In the genomic region with DNA sequence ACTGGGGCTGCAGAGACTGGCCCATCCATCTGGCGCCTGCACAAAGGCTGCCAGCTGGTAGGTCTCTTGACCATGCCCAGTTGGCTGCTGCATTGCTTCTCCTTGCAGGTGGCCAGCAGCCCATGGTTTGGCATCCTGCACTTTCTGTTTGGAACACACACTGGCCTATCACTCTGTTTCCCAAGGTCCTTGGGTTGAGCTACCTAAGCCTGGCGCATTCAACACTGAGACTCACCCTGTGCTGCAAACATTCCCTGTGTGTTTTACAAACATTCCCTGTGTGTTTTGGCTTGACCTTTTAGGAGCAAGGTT, we compare ENCODE assay signal across 12 cellular contexts. TPM values are rescaled to one million over a fixed set of nuclear protein-coding genes. Genes with fewer than 3 reads are reported as not detected.
A peak's percentile ranks its signal among the peaks of the same experiment; 100 is the strongest.
DNase-seq lines count a peak whose midpoint lies in the region; ATAC-seq and TF ChIP-seq lines count a peak whose summit lies in the region.
"Had no signal": no experiment of that assay in that cellular context is flagged by ENCODE, and none has a peak within 500 bp of the region (broad histone marks: within the 10 kb centered on the region; RNA-seq: fewer than 3 reads in every experiment).

No MANE protein-coding gene starts in this region.

- H3K9me3 ChIP-seq in right lobe of liver: no peaks in the 10 kb centered on the region

- POLR2A ChIA-PET in activated CD4-positive, alpha-beta memory T cell treated with anti-CD3 and anti-CD28 coated beads, Interleukin-2, amount 10 ng/mL, durations not matched to agents 7 days and 5 days (lab: Charles Lee): interaction anchor here (0.6 to 2.1 kb wide), 2 partner anchors 42 to 135 kb away, joined by 3 to 9 read pairs; no protein-coding TSS in a partner anchor
- POLR2A ChIA-PET in activated CD4-positive, alpha-beta memory T cell treated with anti-CD3 and anti-CD28 coated beads for 36 hours (lab: Charles Lee): no interaction called here
- POLR2A ChIA-PET in MCF 10A (lab: Yijun Ruan, JAX): interaction anchor here (1.2 to 9.0 kb wide), 9 partner anchors 8 to 43 kb away, joined by 4 to 84 read pairs (median 37); no protein-coding TSS in a partner anchor

- TF ChIP-seq CTCF in MCF 10A (IDR thresholded peaks at IDR 0.05; ENCODE audit: unreplicated experiment) (no peak), right lobe of liver (IDR thresholded peaks at IDR 0.05) (no peak), type B pancreatic cell (conservative IDR thresholded peaks at IDR 0.05) (no peak)

- no peak for TF ChIP-seq POLR2A in right lobe of liver (IDR thresholded peaks at IDR 0.05)

- no peaks in the 10 kb centered on the region for H3K27me3 Mint-ChIP-seq in activated CD4-positive, alpha-beta memory T cell treated with anti-CD3 and anti-CD28 coated beads, Interleukin-2, amount 10 ng/mL, durations not matched to agents 7 days and 5 days
- H3K27me3 Mint-ChIP-seq in activated CD4-positive, alpha-beta memory T cell treated with anti-CD3 and anti-CD28 coated beads for 36 hours: no peaks in the 10 kb centered on the region
- H3K27me3 Mint-ChIP-seq in MCF 10A (ENCODE audit: insufficient read depth, unreplicated experiment): no peaks in the 10 kb centered on the region
- no peaks in the 10 kb centered on the region for H3K27me3 Mint-ChIP-seq in type B pancreatic cell

- intact Hi-C loops in activated CD4-positive, alpha-beta memory T cell treated with anti-CD3 and anti-CD28 coated beads for 36 hours (cut with micrococcal nuclease): no loop called here
- intact Hi-C loops in MCF 10A (cut with micrococcal nuclease): loop anchor here (5.0 kb wide), 1 partner anchor 44 kb away; no protein-coding TSS in a partner anchor
- intact Hi-C loops in right lobe of liver (cut with DNase I): no loop called here

- H3K4me1 Mint-ChIP-seq in activated CD4-positive, alpha-beta memory T cell treated with anti-CD3 and anti-CD28 coated beads, Interleukin-2, amount 10 ng/mL, durations not matched to agents 7 days and 5 days: peaks cover 62% of the 10 kb centered on the region
- peaks cover 46% of the 10 kb centered on the region for H3K4me1 Mint-ChIP-seq in activated CD4-positive, alpha-beta memory T cell treated with anti-CD3 and anti-CD28 coated beads for 36 hours (ENCODE audit: low read depth)
- H3K4me1 Mint-ChIP-seq in MCF 10A (ENCODE audit: insufficient read depth, unreplicated experiment) (peaks cover 52% of the 10 kb centered on the region), type B pancreatic cell (ENCODE audit: unreplicated experiment) (peaks cover 25% of the 10 kb centered on the region)

- CTCF ChIA-PET in activated CD4-positive, alpha-beta memory T cell treated with anti-CD3 and anti-CD28 coated beads, Interleukin-2, amount 10 ng/mL, durations not matched to agents 7 days and 5 days (lab: Charles Lee): interaction anchor here (1.3 kb wide), 1 partner anchor 154 kb away, joined by 4 read pairs; no protein-coding TSS in a partner anchor
- CTCF ChIA-PET in activated CD4-positive, alpha-beta memory T cell treated with anti-CD3 and anti-CD28 coated beads for 36 hours (lab: Charles Lee): no interaction called here
- CTCF ChIA-PET in MCF 10A (lab: Yijun Ruan, JAX): interaction anchor here (1.0 to 2.6 kb wide), 4 partner anchors 10 to 154 kb away, joined by 3 to 10 read pairs (median 4); no protein-coding TSS in a partner anchor

- WGBS in right lobe of liver (ENCODE audit: insufficient coverage, low coverage, low lambda C conversion rate, missing lambda C conversion rate): no CpG with 5 or more reads among the region's 2 CpGs

- H3K27me3 ChIP-seq in right lobe of liver: no peaks in the 10 kb centered on the region

- no peak overlapping the region for H3K27ac ChIP-seq in right lobe of liver

- H3K4me3 Mint-ChIP-seq in activated CD4-positive, alpha-beta memory T cell treated with anti-CD3 and anti-CD28 coated beads, Interleukin-2, amount 10 ng/mL, durations not matched to agents 7 days and 5 days: no peak overlapping the region
- H3K4me3 Mint-ChIP-seq in activated CD4-positive, alpha-beta memory T cell treated with anti-CD3 and anti-CD28 coated beads for 36 hours: no peak overlapping the region
- H3K4me3 Mint-ChIP-seq in MCF 10A (ENCODE audit: unreplicated experiment): peak overlapping the region; percentile 49
- H3K4me3 Mint-ChIP-seq in type B pancreatic cell: no peak overlapping the region

- H3K4me3 ChIP-seq in right lobe of liver: no peak overlapping the region

- ATAC-seq in right lobe of liver: peak; percentile 23 to 83 (median 34)
- no peak for ATAC-seq in stimulated activated naive CD8-positive, alpha-beta T cell treated with anti-CD3 and anti-CD28 coated beads, Interleukin-15, Interleukin-2, amounts not matched to agents 100 U/mL and 50 U/mL, for 24 hours

- H3K36me3 ChIP-seq in right lobe of liver: no peaks in the 10 kb centered on the region

- H3K9me3 Mint-ChIP-seq in activated CD4-positive, alpha-beta memory T cell treated with anti-CD3 and anti-CD28 coated beads, Interleukin-2, amount 10 ng/mL, durations not matched to agents 7 days and 5 days: no peaks in the 10 kb centered on the region
- H3K9me3 Mint-ChIP-seq in activated CD4-positive, alpha-beta memory T cell treated with anti-CD3 and anti-CD28 coated beads for 36 hours: no peaks in the 10 kb centered on the region
- H3K9me3 Mint-ChIP-seq in MCF 10A (ENCODE audit: unreplicated experiment): no peaks in the 10 kb centered on the region
- H3K9me3 Mint-ChIP-seq in type B pancreatic cell: no peaks in the 10 kb centered on the region

- H3K36me3 Mint-ChIP-seq in activated CD4-positive, alpha-beta memory T cell treated with anti-CD3 and anti-CD28 coated beads, Interleukin-2, amount 10 ng/mL, durations not matched to agents 7 days and 5 days (ENCODE audit: low read depth): peaks cover 47% of the 10 kb centered on the region
- peaks cover 20% of the 10 kb centered on the region for H3K36me3 Mint-ChIP-seq in activated CD4-positive, alpha-beta memory T cell treated with anti-CD3 and anti-CD28 coated beads for 36 hours
- peaks cover 45% of the 10 kb centered on the region for H3K36me3 Mint-ChIP-seq in MCF 10A (ENCODE audit: insufficient read depth, unreplicated experiment)
- H3K36me3 Mint-ChIP-seq in type B pancreatic cell: no peaks in the 10 kb centered on the region

- BruUV-seq in MCF 10A (replicated peaks; lab: Mats Ljungman, UMichigan): no TSS peak

- H3K4me1 ChIP-seq in right lobe of liver: peaks cover 0 to 15% (median 0%) of the 10 kb centered on the region in 4 donors

- no peak for DNase-seq in activated CD4-positive, alpha-beta memory T cell treated with anti-CD3 and anti-CD28 coated beads, Interleukin-2, amount 10 ng/mL, durations not matched to agents 7 days and 5 days
- DNase-seq in activated CD4-positive, alpha-beta memory T cell treated with anti-CD3 and anti-CD28 coated beads for 36 hours: no peak
- DNase-seq in MCF 10A (ENCODE audit: unreplicated experiment) (peak; percentile 56), right lobe of liver (no peak), type B pancreatic cell (ENCODE audit: extremely low spot score, unreplicated experiment) (no peak), NCI-H82 (lab: John Stamatoyannopoulos, UW) (no peak), NCI-H1436 treated with DMSO at 0.1 percent for 48 hours (lab: John Stamatoyannopoulos, UW) (no peak)
- no peak for DNase-seq in stimulated activated naive CD8-positive, alpha-beta T cell treated with anti-CD3 and anti-CD28 coated beads, Interleukin-15, Interleukin-2, amounts not matched to agents 100 U/mL and 50 U/mL, for 24 hours
- DNase-seq: GOT3; midbrain; NCI-H526 treated with DMSO at 0.1 percent for 48 hours; stimulated activated naive CD4-positive, alpha-beta T cell treated with Interleukin-2 at 50 U/mL for 16 hours had no signal

- peak overlapping the region; percentile 11 for H3K27ac Mint-ChIP-seq in activated CD4-positive, alpha-beta memory T cell treated with anti-CD3 and anti-CD28 coated beads, Interleukin-2, amount 10 ng/mL, durations not matched to agents 7 days and 5 days
- H3K27ac Mint-ChIP-seq in activated CD4-positive, alpha-beta memory T cell treated with anti-CD3 and anti-CD28 coated beads for 36 hours: no peak overlapping the region
- H3K27ac Mint-ChIP-seq in MCF 10A (ENCODE audit: low read depth, unreplicated experiment): peak overlapping the region; percentile 87
- peak overlapping the region; percentile 24 for H3K27ac Mint-ChIP-seq in type B pancreatic cell

RNA-seq across cellular contexts. Expression of a gene that starts 55.5 kb away (rescaled TPM):
- total RNA-seq in activated CD4-positive, alpha-beta memory T cell treated with anti-CD3 and anti-CD28 coated beads, Interleukin-2, amount 10 ng/mL, durations not matched to agents 7 days and 5 days: not detected
- not detected for total RNA-seq in activated CD4-positive, alpha-beta memory T cell treated with anti-CD3 and anti-CD28 coated beads for 36 hours
- not detected in 2 replicates for total RNA-seq in MCF 10A (2022)
- total RNA-seq in right lobe of liver: under 1 TPM in 3 of 6 experiments, not detected in 3; 0.16 to 0.22 (median 0.16) TPM
- total RNA-seq in type B pancreatic cell (ENCODE audit: low replicate concordance): not detected in 2 replicates
